Comparison of ENCODE assay signal across 8 cellular contexts in the genomic region with DNA sequence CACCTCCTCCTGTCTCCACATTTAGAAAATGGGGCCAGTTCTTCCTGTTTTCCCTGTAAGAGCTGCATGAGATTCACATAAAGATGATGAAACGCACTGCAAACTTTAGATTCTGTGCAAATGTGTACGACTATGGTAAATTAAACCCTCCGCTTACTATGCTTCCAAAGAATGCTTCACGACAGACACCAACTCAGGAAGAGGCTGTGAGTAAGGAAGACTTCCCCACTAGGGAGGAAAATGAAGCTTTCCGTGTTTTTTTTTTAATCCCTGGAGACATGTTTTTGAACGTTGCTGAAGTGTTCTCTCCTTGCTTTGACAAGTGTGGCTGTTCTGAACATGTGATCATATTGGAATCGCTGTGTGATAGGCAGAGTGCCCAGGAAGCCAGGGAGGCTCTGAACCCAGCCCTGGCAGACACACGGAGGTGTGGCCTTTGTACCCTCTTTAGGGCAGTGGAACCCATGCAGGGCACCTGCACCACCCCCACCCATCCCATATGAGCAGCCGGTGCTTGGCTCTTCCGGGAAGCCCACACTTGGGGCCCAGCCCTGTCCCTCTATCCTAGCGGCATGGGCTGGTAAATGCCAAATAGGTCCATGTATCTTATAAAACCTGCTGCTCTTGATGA. TPM values are rescaled to one million over a fixed set of nuclear protein-coding genes. Genes with fewer than 3 reads are reported as not detected.
DNase-seq lines count a peak whose midpoint lies in the region; ATAC-seq, FAIRE-seq and TF ChIP-seq lines count a peak whose summit lies in the region.

No MANE protein-coding gene starts in this region.

- H3K27ac ChIP-seq in HEK293 (ENCODE audit: extremely low read depth, low read depth, low read length): no peak overlapping the region
- H3K27ac ChIP-seq in H1 (ENCODE audit: low read depth, low read length): no peak overlapping the region

- H2BK12ac ChIP-seq in H1 (ENCODE audit: low read depth, low read length): no peak overlapping the region

- ATAC-seq in GM18519 (IDR thresholded peaks at IDR 0.05; ENCODE audit: low FRiP score, unreplicated experiment): no peak
- ATAC-seq in HG02623 (IDR thresholded peaks at IDR 0.05; ENCODE audit: unreplicated experiment): no peak
- ATAC-seq in GM21367 (IDR thresholded peaks at IDR 0.05; ENCODE audit: unreplicated experiment): no peak

- TF ChIP-seq POLR2A in H1 (IDR thresholded peaks at IDR 0.05; ENCODE audit: control extremely low read depth in 1 of 2, low read depth in 2 of 2, low read length in 2 of 2): no peak

- H3K9me3 ChIP-seq in HEK293 (ENCODE audit: control insufficient read depth, insufficient read depth, low read depth, low read length): no peaks in the 10 kb centered on the region
- no peaks in the 10 kb centered on the region for H3K9me3 ChIP-seq in H1 (ENCODE audit: insufficient read depth in 2 of 2, low read depth in 1 of 2, low read length in 1 of 2)

- H3K23me2 ChIP-seq in H1 (ENCODE audit: low read depth, low read length): no peaks in the 10 kb centered on the region

- POLR2A ChIA-PET in HEK293 (lab: Yijun Ruan, JAX): no interaction called here
- POLR2A ChIA-PET in H1 (lab: Charles Lee; ENCODE audit: partially characterized antibody): no interaction called here

- H3K79me1 ChIP-seq in H1 (ENCODE audit: low read depth, low read length): no peaks in the 10 kb centered on the region

- no peak overlapping the region for H3K18ac ChIP-seq in H1 (ENCODE audit: extremely low read depth, low read length)

- H3K36me3 ChIP-seq in HEK293 (ENCODE audit: control insufficient read depth in 2 of 2, insufficient read depth in 1 of 2, low read length in 2 of 2): no peaks in the 10 kb centered on the region
- no peaks in the 10 kb centered on the region for H3K36me3 ChIP-seq in H1 (ENCODE audit: control insufficient read depth in 2 of 4, insufficient read depth in 4 of 4, low read length in 3 of 4)

- H3K14ac ChIP-seq in H1 (ENCODE audit: insufficient read length): no peak overlapping the region

- no peak overlapping the region for H2AK5ac ChIP-seq in H1 (ENCODE audit: low read depth, low read length)

- CTCF ChIA-PET in HEK293 (lab: Yijun Ruan, JAX): interaction anchor here (1.8 to 7.2 kb wide), 2 partner anchors 71 to 81 kb away, joined by 6 to 104 read pairs; no protein-coding TSS in a partner anchor
- CTCF ChIA-PET in H1 (lab: Charles Lee; ENCODE audit: partially characterized antibody): interaction anchor here (0.5 to 3.2 kb wide), 15 partner anchors 9 to 932 kb away, joined by 3 to 24 read pairs (median 4); no protein-coding TSS in a partner anchor

- H3K4ac ChIP-seq in H1 (replicated peaks; ENCODE audit: insufficient read length, low read depth, low read length): no peak overlapping the region

- no peak overlapping the region for H3K4me2 ChIP-seq in H1 (ENCODE audit: insufficient read depth in 1 of 2, low read depth in 2 of 2, low read length in 2 of 2)

- in situ Hi-C loops in GM13976 (cut with MboI; ENCODE audit: low sequenced_read_pairs, unreplicated experiment): no loop called here

- no peak overlapping the region for H2BK120ac ChIP-seq in H1 (replicated peaks; ENCODE audit: low read depth, low read length)

- no peak overlapping the region for H4K91ac ChIP-seq in H1 (replicated peaks; ENCODE audit: insufficient read length, low read length)

- no peak overlapping the region for H3K9ac ChIP-seq in H1 (replicated peaks in 1 of 4; ENCODE audit: extremely low read depth in 1 of 4, low read depth in 3 of 4, low read length in 3 of 4)

- H4K5ac ChIP-seq in H1 (ENCODE audit: insufficient read length, low read depth, low read length): no peak overlapping the region

- H3K4me3 ChIP-seq in HEK293 (ENCODE audit: low read depth, low read length): no peak overlapping the region
- no peak overlapping the region for H3K4me3 ChIP-seq in H1 (ENCODE audit: extremely low read depth in 1 of 4, insufficient read depth in 2 of 4, low read depth in 3 of 4, low read length in 4 of 4)
- no peak overlapping the region for H3K4me3 ChIP-seq in skeletal muscle cell (ENCODE audit: low read depth, low read length)

- H2BK20ac ChIP-seq in H1 (ENCODE audit: low read length): no peak overlapping the region

- DNase-seq in T-helper 22 cell (ENCODE audit: low read depth) (peak; percentile 52), H1 (ENCODE audit: low read depth in 1 of 2, low spot score in 2 of 2) (no peak), skeletal muscle cell (ENCODE audit: low read depth) (peak; percentile 90), GM13976 (ENCODE audit: low spot score) (no peak)

- no peak for TF ChIP-seq EP300 in H1 (IDR thresholded peaks at IDR 0.05; ENCODE audit: borderline replicate concordance in 1 of 2, low read depth in 2 of 2, low read length in 2 of 2)

- TF ChIP-seq CTCF in HEK293 (tag by site-specific recombination; IDR thresholded peaks at IDR 0.05) (no peak), H1 (IDR thresholded peaks at IDR 0.05; ENCODE audit: control extremely low read depth in 1 of 3, insufficient read depth in 1 of 3, low read depth in 1 of 3, low read length in 3 of 3) (peak in 2 of 3 experiments; percentile 11 to 23; a peak in 1 of 4 replicates), GM13976 (IDR thresholded peaks at IDR 0.05; ENCODE audit: borderline replicate concordance, control extremely low read depth, extremely low read depth, insufficient read depth, missing control alignments) (no peak)

- no peak overlapping the region for H2BK15ac ChIP-seq in H1 (ENCODE audit: low read length)

- H3K56ac ChIP-seq in H1 (replicated peaks; ENCODE audit: insufficient read length, low read depth, low read length): no peak overlapping the region

- no peaks in the 10 kb centered on the region; a peak in 2 of 7 replicates for H3K27me3 ChIP-seq in H1 (replicated peaks in 1 of 4; ENCODE audit: control insufficient read depth in 3 of 4, extremely low read depth in 1 of 4, insufficient read depth in 3 of 4, low read length in 3 of 4)

- TF ChIP-seq RAD21 in H1 (IDR thresholded peaks at IDR 0.05 in 1 of 2, conservative IDR thresholded peaks at IDR 0.05 in 1 of 2; ENCODE audit: low read depth in 2 of 2, low read length in 2 of 2): peak in 1 of 2 experiments; percentile 2; a peak in 1 of 4 replicates

- no peak overlapping the region for H4K8ac ChIP-seq in H1 (ENCODE audit: extremely low read depth, insufficient read depth, low read length)

- H4K20me1 ChIP-seq in H1 (replicated peaks in 1 of 2; ENCODE audit: control insufficient read depth in 1 of 2, insufficient read depth in 2 of 2, low read length in 2 of 2): no peaks in the 10 kb centered on the region

- FAIRE-seq in H1 (lab: Jason Lieb, UNC): no peak

- 88% methylated on average over 11 of the region's 11 CpGs; no CpG with 5 or more reads in 1 of the 2 experiments for WGBS in H1 (ENCODE audit: extremely low coverage in 1 of 2, insufficient coverage in 1 of 2, insufficient read length in 1 of 2, insufficient replicate concordance in 2 of 2, low coverage in 1 of 2, low lambda C conversion rate in 2 of 2, missing lambda C conversion rate in 1 of 2), 2 experiments

- peaks cover 0 to 2% of the 10 kb centered on the region in 2 experiments; a peak in 2 of 4 replicates for H3K79me2 ChIP-seq in H1 (ENCODE audit: control insufficient read depth in 1 of 2, insufficient read depth in 2 of 2, low read length in 2 of 2)

- H2BK5ac ChIP-seq in H1 (ENCODE audit: low read depth, low read length): no peak overlapping the region

- H2AFZ ChIP-seq in H1 (ENCODE audit: low read length): no peak overlapping the region

- H3K4me1 ChIP-seq in HEK293 (ENCODE audit: control insufficient read depth, insufficient read depth, low read length) (peaks cover 5% of the 10 kb centered on the region), H1 (replicated peaks in 1 of 4; ENCODE audit: control insufficient read depth in 3 of 4, insufficient read depth in 4 of 4, low read length in 3 of 4) (peaks cover 0 to 9% (median 0%) of the 10 kb centered on the region in 4 experiments; a peak in 2 of 7 replicates)

- H3K23ac ChIP-seq in H1 (ENCODE audit: insufficient read length): no peak overlapping the region

TF ChIP-seq in HEK293, 187 proteins besides CTCF, POLR2A, EP300 and RAD21 (continues in another document):
- no peak for TF ChIP-seq ZNF521 (tag by site-specific recombination; IDR thresholded peaks at IDR 0.05)

TF ChIP-seq in H1, 55 proteins besides CTCF, POLR2A, EP300 and RAD21 (continues in another document):
- TF ChIP-seq RXRA (IDR thresholded peaks at IDR 0.05; ENCODE audit: insufficient read depth, low read depth, low read length): no peak
- TF ChIP-seq SP2 (IDR thresholded peaks at IDR 0.05; ENCODE audit: low read length): no peak
- no peak for TF ChIP-seq JUN (IDR thresholded peaks at IDR 0.05; ENCODE audit: low read depth, low read length)
- no peak for TF ChIP-seq SP4 (IDR thresholded peaks at IDR 0.05; ENCODE audit: low read length)
- TF ChIP-seq NRF1 (IDR thresholded peaks at IDR 0.05; ENCODE audit: low read depth, low read length): no peak
- TF ChIP-seq CTBP2 (IDR thresholded peaks at IDR 0.05; ENCODE audit: borderline replicate concordance, insufficient read depth, insufficient read length, low read length): no peak
- no peak for TF ChIP-seq JUND (IDR thresholded peaks at IDR 0.05; ENCODE audit: low read length)
- TF ChIP-seq KDM4A (IDR thresholded peaks at IDR 0.05; ENCODE audit: low read depth, low read length, severe bottlenecking): no peak
- TF ChIP-seq RNF2 (IDR thresholded peaks at IDR 0.05; ENCODE audit: borderline replicate concordance, low read depth, low read length, missing control alignments, poor library complexity, severe bottlenecking): no peak

RNA-seq across cellular contexts. Expression of a gene that starts 7.5 kb away (rescaled TPM):
- 0.08 TPM in 1 of 2 replicates, not detected in the other for total RNA-seq in H1 (2021; fragmentation: NEBNext Ultra II Directional; extraction: Animal tissue kit (Norgen Biotek cat#: 25700))
- under 0.01 and 0.02 TPM in 2 replicates for polyA plus RNA-seq in H1 (2011; rRNA removed)
- 0.01 TPM for polyA plus RNA-seq in H1 (2011; cell fraction: cytosol; rRNA removed)
- polyA plus RNA-seq in H1 (2011; cell fraction: nucleus; rRNA removed): 0.07 TPM
- polyA plus RNA-seq in H1 (2012, experiment 1 of 2): 0.03 to 0.08 TPM (median 0.07 TPM) in 3 of 4 replicates, not detected in the other
- not detected for polyA plus RNA-seq in H1 (2012, experiment 2 of 2)
- polyA plus RNA-seq in H1 (2013, experiment 1 of 2): 0.02 TPM
- 0.06 TPM for polyA plus RNA-seq in H1 (2013, experiment 2 of 2)
- polyA minus RNA-seq in H1 (2011; rRNA and poly(A)+ RNA removed): not detected in 2 replicates
- polyA minus RNA-seq in H1 (2011; cell fraction: cytosol; rRNA and poly(A)+ RNA removed): 0.22 TPM
- polyA minus RNA-seq in H1 (2011; cell fraction: nucleus; rRNA and poly(A)+ RNA removed): 0.10 TPM

RNA-seq across cellular contexts. Expression of a gene that starts 10.9 kb away (rescaled TPM):
- total RNA-seq in H1 (2021; fragmentation: NEBNext Ultra II Directional; extraction: Animal tissue kit (Norgen Biotek cat#: 25700)): 84.8 and 88.8 TPM in 2 replicates
- 43.9 and 70.1 TPM in 2 replicates for polyA plus RNA-seq in H1 (2011; rRNA removed)
- 63.6 TPM for polyA plus RNA-seq in H1 (2011; cell fraction: cytosol; rRNA removed)
- polyA plus RNA-seq in H1 (2011; cell fraction: nucleus; rRNA removed): 15.0 TPM
- 60.3 to 76.3 TPM (median 63.3 TPM) in 4 replicates for polyA plus RNA-seq in H1 (2012, experiment 1 of 2)
- 93.9 TPM for polyA plus RNA-seq in H1 (2012, experiment 2 of 2)
- 55.0 TPM for polyA plus RNA-seq in H1 (2013, experiment 1 of 2)
- 58.1 TPM for polyA plus RNA-seq in H1 (2013, experiment 2 of 2)
- polyA minus RNA-seq in H1 (2011; rRNA and poly(A)+ RNA removed): 16.3 and 16.7 TPM in 2 replicates
- polyA minus RNA-seq in H1 (2011; cell fraction: cytosol; rRNA and poly(A)+ RNA removed): 27.7 TPM
- 15.2 TPM for polyA minus RNA-seq in H1 (2011; cell fraction: nucleus; rRNA and poly(A)+ RNA removed)

Comparison
In these comparisons a context has a peak if more than half of its experiments do, and no peak if none do; other contexts are left out.
1. CTCF ChIP-seq: peak in H1 (2 of 3); none in HEK293 (single experiment) and GM13976 (single experiment).
2. DNase-seq: peak in T-helper 22 cell (single experiment) and skeletal muscle cell (single experiment); none in H1 (0 of 2) and GM13976 (single experiment).